1 cellular context compared by ENCODE assay signal in the genomic region with DNA sequence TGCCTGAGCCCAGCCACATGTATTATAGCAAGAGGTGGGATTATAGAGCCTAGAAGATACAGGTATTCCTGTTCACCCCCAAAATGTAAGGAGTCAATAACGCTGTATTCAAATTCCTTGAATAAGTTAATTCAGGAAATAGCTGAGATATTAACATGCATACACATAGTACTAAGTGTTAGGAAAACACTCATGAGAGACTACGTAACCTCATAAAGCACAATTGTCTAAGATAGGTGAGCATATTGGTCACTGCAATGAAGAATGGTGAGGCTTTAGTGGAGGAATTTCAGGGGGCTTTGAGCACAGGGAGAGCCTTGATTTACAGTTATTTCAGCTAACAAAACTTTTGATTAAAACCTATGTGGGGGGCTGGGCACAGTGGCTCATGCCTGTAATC.
TF ChIP-seq lines count a peak whose summit lies in the region.

No MANE protein-coding gene starts in this region.

TF ChIP-seq in HCT116, 20 proteins besides CTCF, POLR2A, EP300 and RAD21:
- no peak for TF ChIP-seq JUND (IDR thresholded peaks at IDR 0.05)
- TF ChIP-seq EGR1 (IDR thresholded peaks at IDR 0.05; ENCODE audit: low read depth): no peak
- TF ChIP-seq FOSL1 (IDR thresholded peaks at IDR 0.05; ENCODE audit: low read depth): no peak
- TF ChIP-seq, protein P1, sequence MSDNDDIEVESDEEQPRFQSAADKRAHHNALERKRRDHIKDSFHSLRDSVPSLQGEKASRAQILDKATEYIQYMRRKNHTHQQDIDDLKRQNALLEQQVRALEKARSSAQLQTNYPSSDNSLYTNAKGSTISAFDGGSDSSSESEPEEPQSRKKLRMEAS (IDR thresholded peaks at IDR 0.05): no peak
- no peak for TF ChIP-seq ZFX (IDR thresholded peaks at IDR 0.05)
- no peak for TF ChIP-seq TCF7L2 (IDR thresholded peaks at IDR 0.05; ENCODE audit: borderline replicate concordance, extremely low read depth, insufficient read depth, insufficient read length)
- TF ChIP-seq, protein P2, sequence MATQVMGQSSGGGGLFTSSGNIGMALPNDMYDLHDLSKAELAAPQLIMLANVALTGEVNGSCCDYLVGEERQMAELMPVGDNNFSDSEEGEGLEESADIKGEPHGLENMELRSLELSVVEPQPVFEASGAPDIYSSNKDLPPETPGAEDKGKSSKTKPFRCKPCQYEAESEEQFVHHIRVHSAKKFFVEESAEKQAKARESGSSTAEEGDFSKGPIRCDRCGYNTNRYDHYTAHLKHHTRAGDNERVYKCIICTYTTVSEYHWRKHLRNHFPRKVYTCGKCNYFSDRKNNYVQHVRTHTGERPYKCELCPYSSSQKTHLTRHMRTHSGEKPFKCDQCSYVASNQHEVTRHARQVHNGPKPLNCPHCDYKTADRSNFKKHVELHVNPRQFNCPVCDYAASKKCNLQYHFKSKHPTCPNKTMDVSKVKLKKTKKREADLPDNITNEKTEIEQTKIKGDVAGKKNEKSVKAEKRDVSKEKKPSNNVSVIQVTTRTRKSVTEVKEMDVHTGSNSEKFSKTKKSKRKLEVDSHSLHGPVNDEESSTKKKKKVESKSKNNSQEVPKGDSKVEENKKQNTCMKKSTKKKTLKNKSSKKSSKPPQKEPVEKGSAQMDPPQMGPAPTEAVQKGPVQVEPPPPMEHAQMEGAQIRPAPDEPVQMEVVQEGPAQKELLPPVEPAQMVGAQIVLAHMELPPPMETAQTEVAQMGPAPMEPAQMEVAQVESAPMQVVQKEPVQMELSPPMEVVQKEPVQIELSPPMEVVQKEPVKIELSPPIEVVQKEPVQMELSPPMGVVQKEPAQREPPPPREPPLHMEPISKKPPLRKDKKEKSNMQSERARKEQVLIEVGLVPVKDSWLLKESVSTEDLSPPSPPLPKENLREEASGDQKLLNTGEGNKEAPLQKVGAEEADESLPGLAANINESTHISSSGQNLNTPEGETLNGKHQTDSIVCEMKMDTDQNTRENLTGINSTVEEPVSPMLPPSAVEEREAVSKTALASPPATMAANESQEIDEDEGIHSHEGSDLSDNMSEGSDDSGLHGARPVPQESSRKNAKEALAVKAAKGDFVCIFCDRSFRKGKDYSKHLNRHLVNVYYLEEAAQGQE (IDR thresholded peaks at IDR 0.05; ENCODE audit: low read depth): no peak
- no peak for TF ChIP-seq POLR2AphosphoS5 (IDR thresholded peaks at IDR 0.05; ENCODE audit: low read depth, low read length)
- no peak for TF ChIP-seq SP1 (IDR thresholded peaks at IDR 0.05; ENCODE audit: low read depth)
- no peak for TF ChIP-seq CBX3 (IDR thresholded peaks at IDR 0.05; ENCODE audit: low read depth)
- TF ChIP-seq SRF (IDR thresholded peaks at IDR 0.05; ENCODE audit: low read depth): no peak
- TF ChIP-seq SIN3A (IDR thresholded peaks at IDR 0.05; ENCODE audit: low read depth): no peak
- TF ChIP-seq CEBPB (IDR thresholded peaks at IDR 0.05; ENCODE audit: low read depth): no peak
- TF ChIP-seq, protein P3, sequence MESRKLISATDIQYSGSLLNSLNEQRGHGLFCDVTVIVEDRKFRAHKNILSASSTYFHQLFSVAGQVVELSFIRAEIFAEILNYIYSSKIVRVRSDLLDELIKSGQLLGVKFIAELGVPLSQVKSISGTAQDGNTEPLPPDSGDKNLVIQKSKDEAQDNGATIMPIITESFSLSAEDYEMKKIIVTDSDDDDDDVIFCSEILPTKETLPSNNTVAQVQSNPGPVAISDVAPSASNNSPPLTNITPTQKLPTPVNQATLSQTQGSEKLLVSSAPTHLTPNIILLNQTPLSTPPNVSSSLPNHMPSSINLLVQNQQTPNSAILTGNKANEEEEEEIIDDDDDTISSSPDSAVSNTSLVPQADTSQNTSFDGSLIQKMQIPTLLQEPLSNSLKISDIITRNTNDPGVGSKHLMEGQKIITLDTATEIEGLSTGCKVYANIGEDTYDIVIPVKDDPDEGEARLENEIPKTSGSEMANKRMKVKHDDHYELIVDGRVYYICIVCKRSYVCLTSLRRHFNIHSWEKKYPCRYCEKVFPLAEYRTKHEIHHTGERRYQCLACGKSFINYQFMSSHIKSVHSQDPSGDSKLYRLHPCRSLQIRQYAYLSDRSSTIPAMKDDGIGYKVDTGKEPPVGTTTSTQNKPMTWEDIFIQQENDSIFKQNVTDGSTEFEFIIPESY (IDR thresholded peaks at IDR 0.05; ENCODE audit: extremely low read depth, insufficient replicate concordance, low read length): no peak
- TF ChIP-seq EZH2phosphoT487 (IDR thresholded peaks at IDR 0.05; ENCODE audit: borderline replicate concordance): no peak
